7 cellular contexts compared by ENCODE assay signal in genomic region chr7:126809188-126809587, GRCh38.
"Had no signal": no experiment of that assay in that cellular context is flagged by ENCODE, and none has a peak within 500 bp of the region (broad histone marks: within the 10 kb centered on the region; RNA-seq: fewer than 3 reads in every experiment).

No MANE protein-coding gene starts in this region.

- ATAC-seq: GM23338 had no signal

- H3K4me3 Mint-ChIP-seq: GM23338, H9 had no signal

- DNase-seq: H9, HCEC 1CT, KBM-7 had no signal

- H3K27ac Mint-ChIP-seq: GM23338, H9 had no signal

- H2AFZ ChIP-seq: GM23338 had no signal

- H3K4me3 ChIP-seq: GM23338 had no signal

- FAIRE-seq: H1, H54, HTR-8/SVneo had no signal

- H3K4me2 ChIP-seq: GM23338 had no signal
